Comparison of ENCODE assay signal across 1 cellular context in the genomic region with DNA sequence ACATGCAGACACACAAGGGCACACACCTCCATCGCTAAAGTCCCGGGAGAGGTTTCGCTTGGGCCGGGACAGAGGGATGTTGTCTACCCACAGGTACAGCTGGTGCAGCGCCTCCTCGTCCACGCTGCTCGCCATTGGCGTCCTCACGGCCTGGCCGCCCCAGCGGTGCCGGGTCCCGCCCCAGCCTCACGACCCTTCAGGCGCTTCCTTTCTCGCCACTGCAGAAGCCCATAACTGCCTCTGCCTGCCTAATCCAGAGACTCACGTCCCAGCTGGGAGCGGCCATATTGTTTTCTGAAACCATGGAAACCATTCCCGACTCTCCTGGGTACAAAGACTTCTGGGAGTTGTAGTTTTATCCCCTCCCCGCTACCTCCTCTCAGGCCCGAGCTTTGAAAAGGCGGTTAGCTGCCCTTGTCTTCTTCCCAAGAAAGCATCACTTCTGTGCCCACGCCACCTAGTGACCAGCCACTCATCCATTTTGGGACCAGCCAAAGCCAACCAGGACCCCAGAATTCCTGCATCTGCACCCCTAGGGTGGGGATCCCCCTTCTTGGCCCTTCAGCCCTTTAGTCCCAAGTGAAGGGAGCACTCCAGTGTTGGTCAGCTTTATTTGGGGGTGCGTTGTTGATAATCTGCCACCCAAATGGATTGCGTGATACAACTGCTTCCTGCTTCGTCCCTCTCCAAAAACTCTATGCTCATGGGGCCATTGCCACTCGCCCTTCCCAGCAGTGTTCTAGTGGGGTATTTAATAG.
TF ChIP-seq lines count a peak whose summit lies in the region.

A gene with protein sequence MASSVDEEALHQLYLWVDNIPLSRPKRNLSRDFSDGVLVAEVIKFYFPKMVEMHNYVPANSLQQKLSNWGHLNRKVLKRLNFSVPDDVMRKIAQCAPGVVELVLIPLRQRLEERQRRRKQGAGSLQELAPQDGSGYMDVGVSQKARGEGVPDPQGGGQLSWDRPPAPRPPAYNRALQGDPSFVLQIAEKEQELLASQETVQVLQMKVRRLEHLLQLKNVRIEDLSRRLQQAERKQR (minus strand): TSS at position 296 of the 758 bp plus-strand sequence. CDS start 161 bp downstream, at position 135.

TF ChIP-seq in HepG2, 621 proteins besides CTCF, POLR2A, EP300 and RAD21 (continued from another document and continues in another):
- TF ChIP-seq, protein P1, sequence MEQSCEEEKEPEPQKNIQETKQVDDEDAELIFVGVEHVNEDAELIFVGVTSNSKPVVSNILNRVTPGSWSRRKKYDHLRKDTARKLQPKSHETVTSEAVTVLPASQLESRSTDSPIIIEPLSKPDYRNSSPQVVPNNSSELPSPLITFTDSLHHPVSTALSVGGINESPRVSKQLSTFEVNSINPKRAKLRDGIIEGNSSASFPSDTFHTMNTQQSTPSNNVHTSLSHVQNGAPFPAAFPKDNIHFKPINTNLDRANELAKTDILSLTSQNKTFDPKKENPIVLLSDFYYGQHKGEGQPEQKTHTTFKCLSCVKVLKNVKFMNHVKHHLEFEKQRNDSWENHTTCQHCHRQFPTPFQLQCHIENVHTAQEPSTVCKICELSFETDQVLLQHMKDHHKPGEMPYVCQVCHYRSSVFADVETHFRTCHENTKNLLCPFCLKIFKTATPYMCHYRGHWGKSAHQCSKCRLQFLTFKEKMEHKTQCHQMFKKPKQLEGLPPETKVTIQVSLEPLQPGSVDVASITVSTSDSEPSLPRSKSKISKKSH (CRISPR knock-in tag; IDR thresholded peaks at IDR 0.05; ENCODE audit: borderline replicate concordance) = peak; percentile 45; the same call in 1 of the 2 replicates
- TF ChIP-seq ARNTL (CRISPR knock-in tag; IDR thresholded peaks at IDR 0.05) = no peak
- TF ChIP-seq KLF6 (CRISPR knock-in tag; IDR thresholded peaks at IDR 0.05) = peak; percentile 40; the same call in 1 of the 2 replicates
- TF ChIP-seq, protein P2, sequence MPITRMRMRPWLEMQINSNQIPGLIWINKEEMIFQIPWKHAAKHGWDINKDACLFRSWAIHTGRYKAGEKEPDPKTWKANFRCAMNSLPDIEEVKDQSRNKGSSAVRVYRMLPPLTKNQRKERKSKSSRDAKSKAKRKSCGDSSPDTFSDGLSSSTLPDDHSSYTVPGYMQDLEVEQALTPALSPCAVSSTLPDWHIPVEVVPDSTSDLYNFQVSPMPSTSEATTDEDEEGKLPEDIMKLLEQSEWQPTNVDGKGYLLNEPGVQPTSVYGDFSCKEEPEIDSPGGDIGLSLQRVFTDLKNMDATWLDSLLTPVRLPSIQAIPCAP (CRISPR knock-in tag; IDR thresholded peaks at IDR 0.05; ENCODE audit: low read depth) = 0 out of 2 replicates have a peak, but pooled peaks have one; percentile 57
- TF ChIP-seq FOXC1 (CRISPR knock-in tag; IDR thresholded peaks at IDR 0.05; ENCODE audit: borderline replicate concordance) = peak; percentile 61; the same call in 1 of the 2 replicates
- TF ChIP-seq ZNF672 (CRISPR knock-in tag; IDR thresholded peaks at IDR 0.05) = no peak
- TF ChIP-seq ZNF749 (CRISPR knock-in tag; IDR thresholded peaks at IDR 0.05; ENCODE audit: borderline replicate concordance) = no peak
- TF ChIP-seq GATAD1 (CRISPR knock-in tag; IDR thresholded peaks at IDR 0.05) = peak; percentile 78
- no peak for TF ChIP-seq CC2D1A (CRISPR knock-in tag; IDR thresholded peaks at IDR 0.05)
- TF ChIP-seq, protein P3, sequence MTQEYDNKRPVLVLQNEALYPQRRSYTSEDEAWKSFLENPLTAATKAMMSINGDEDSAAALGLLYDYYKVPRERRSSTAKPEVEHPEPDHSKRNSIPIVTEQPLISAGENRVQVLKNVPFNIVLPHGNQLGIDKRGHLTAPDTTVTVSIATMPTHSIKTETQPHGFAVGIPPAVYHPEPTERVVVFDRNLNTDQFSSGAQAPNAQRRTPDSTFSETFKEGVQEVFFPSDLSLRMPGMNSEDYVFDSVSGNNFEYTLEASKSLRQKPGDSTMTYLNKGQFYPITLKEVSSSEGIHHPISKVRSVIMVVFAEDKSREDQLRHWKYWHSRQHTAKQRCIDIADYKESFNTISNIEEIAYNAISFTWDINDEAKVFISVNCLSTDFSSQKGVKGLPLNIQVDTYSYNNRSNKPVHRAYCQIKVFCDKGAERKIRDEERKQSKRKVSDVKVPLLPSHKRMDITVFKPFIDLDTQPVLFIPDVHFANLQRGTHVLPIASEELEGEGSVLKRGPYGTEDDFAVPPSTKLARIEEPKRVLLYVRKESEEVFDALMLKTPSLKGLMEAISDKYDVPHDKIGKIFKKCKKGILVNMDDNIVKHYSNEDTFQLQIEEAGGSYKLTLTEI (CRISPR knock-in tag; conservative IDR thresholded peaks at IDR 0.05) = no peak
- TF ChIP-seq, protein P4, sequence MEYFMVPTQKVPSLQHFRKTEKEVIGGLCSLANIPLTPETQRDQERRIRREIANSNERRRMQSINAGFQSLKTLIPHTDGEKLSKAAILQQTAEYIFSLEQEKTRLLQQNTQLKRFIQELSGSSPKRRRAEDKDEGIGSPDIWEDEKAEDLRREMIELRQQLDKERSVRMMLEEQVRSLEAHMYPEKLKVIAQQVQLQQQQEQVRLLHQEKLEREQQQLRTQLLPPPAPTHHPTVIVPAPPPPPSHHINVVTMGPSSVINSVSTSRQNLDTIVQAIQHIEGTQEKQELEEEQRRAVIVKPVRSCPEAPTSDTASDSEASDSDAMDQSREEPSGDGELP (IDR thresholded peaks at IDR 0.05; ENCODE audit: borderline replicate concordance, low read depth) = peak; percentile 97
- TF ChIP-seq HNRNPL (IDR thresholded peaks at IDR 0.05; ENCODE audit: low read depth, low read length) = no peak
- no peak; the same call in 1 of the 2 replicates for TF ChIP-seq ZNF598 (CRISPR knock-in tag; IDR thresholded peaks at IDR 0.05; ENCODE audit: borderline replicate concordance)
- no peak for TF ChIP-seq ELF3 (CRISPR knock-in tag; IDR thresholded peaks at IDR 0.05)
- TF ChIP-seq MIER2 (CRISPR knock-in tag; IDR thresholded peaks at IDR 0.05) = 0 out of 2 replicates have a peak, but pooled peaks have one; percentile 28
- TF ChIP-seq SP5 (CRISPR knock-in tag; IDR thresholded peaks at IDR 0.05; ENCODE audit: borderline replicate concordance, low read depth) = peak; percentile 10; the same call in 1 of the 2 replicates
- TF ChIP-seq, protein P5, sequence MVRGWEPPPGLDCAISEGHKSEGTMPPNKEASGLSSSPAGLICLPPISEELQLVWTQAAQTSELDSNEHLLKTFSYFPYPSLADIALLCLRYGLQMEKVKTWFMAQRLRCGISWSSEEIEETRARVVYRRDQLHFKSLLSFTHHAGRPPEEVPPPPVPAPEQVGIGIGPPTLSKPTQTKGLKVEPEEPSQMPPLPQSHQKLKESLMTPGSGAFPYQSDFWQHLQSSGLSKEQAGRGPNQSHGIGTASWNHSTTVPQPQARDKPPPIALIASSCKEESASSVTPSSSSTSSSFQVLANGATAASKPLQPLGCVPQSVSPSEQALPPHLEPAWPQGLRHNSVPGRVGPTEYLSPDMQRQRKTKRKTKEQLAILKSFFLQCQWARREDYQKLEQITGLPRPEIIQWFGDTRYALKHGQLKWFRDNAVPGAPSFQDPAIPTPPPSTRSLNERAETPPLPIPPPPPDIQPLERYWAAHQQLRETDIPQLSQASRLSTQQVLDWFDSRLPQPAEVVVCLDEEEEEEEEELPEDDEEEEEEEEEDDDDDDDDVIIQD (CRISPR knock-in tag; IDR thresholded peaks at IDR 0.05; ENCODE audit: low read depth) = no peak
- TF ChIP-seq, protein P6, sequence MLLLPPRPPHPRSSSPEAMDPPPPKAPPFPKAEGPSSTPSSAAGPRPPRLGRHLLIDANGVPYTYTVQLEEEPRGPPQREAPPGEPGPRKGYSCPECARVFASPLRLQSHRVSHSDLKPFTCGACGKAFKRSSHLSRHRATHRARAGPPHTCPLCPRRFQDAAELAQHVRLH (CRISPR knock-in tag; IDR thresholded peaks at IDR 0.05; ENCODE audit: borderline replicate concordance, low read depth) = peak; percentile 71; the same call in 1 of the 2 replicates
- TF ChIP-seq ZKSCAN5 (CRISPR knock-in tag; IDR thresholded peaks at IDR 0.05) = no peak
- peak; percentile 66; the same call in 1 of the 2 replicates for TF ChIP-seq NFKBIZ (CRISPR knock-in tag; IDR thresholded peaks at IDR 0.05)
- TF ChIP-seq ISX (CRISPR knock-in tag; conservative IDR thresholded peaks at IDR 0.05) = no peak
- TF ChIP-seq SALL1 (CRISPR knock-in tag; IDR thresholded peaks at IDR 0.05) = 0 out of 2 replicates have a peak, but pooled peaks have one; percentile 32
- TF ChIP-seq, protein P7, sequence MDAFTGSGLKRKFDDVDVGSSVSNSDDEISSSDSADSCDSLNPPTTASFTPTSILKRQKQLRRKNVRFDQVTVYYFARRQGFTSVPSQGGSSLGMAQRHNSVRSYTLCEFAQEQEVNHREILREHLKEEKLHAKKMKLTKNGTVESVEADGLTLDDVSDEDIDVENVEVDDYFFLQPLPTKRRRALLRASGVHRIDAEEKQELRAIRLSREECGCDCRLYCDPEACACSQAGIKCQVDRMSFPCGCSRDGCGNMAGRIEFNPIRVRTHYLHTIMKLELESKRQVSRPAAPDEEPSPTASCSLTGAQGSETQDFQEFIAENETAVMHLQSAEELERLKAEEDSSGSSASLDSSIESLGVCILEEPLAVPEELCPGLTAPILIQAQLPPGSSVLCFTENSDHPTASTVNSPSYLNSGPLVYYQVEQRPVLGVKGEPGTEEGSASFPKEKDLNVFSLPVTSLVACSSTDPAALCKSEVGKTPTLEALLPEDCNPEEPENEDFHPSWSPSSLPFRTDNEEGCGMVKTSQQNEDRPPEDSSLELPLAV (CRISPR knock-in tag; conservative IDR thresholded peaks at IDR 0.05; ENCODE audit: low read depth) = no peak
- peak; percentile 54 for TF ChIP-seq POGZ (CRISPR knock-in tag; IDR thresholded peaks at IDR 0.05)
- TF ChIP-seq SIX1 (CRISPR knock-in tag; IDR thresholded peaks at IDR 0.05; ENCODE audit: borderline replicate concordance) = no peak
- no peak for TF ChIP-seq ZNF224 (CRISPR knock-in tag; IDR thresholded peaks at IDR 0.05)
- TF ChIP-seq, protein P8, sequence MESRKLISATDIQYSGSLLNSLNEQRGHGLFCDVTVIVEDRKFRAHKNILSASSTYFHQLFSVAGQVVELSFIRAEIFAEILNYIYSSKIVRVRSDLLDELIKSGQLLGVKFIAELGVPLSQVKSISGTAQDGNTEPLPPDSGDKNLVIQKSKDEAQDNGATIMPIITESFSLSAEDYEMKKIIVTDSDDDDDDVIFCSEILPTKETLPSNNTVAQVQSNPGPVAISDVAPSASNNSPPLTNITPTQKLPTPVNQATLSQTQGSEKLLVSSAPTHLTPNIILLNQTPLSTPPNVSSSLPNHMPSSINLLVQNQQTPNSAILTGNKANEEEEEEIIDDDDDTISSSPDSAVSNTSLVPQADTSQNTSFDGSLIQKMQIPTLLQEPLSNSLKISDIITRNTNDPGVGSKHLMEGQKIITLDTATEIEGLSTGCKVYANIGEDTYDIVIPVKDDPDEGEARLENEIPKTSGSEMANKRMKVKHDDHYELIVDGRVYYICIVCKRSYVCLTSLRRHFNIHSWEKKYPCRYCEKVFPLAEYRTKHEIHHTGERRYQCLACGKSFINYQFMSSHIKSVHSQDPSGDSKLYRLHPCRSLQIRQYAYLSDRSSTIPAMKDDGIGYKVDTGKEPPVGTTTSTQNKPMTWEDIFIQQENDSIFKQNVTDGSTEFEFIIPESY (CRISPR knock-in tag; IDR thresholded peaks at IDR 0.05) = peak; percentile 52; the same call in 1 of the 2 replicates
- TF ChIP-seq, protein P9, sequence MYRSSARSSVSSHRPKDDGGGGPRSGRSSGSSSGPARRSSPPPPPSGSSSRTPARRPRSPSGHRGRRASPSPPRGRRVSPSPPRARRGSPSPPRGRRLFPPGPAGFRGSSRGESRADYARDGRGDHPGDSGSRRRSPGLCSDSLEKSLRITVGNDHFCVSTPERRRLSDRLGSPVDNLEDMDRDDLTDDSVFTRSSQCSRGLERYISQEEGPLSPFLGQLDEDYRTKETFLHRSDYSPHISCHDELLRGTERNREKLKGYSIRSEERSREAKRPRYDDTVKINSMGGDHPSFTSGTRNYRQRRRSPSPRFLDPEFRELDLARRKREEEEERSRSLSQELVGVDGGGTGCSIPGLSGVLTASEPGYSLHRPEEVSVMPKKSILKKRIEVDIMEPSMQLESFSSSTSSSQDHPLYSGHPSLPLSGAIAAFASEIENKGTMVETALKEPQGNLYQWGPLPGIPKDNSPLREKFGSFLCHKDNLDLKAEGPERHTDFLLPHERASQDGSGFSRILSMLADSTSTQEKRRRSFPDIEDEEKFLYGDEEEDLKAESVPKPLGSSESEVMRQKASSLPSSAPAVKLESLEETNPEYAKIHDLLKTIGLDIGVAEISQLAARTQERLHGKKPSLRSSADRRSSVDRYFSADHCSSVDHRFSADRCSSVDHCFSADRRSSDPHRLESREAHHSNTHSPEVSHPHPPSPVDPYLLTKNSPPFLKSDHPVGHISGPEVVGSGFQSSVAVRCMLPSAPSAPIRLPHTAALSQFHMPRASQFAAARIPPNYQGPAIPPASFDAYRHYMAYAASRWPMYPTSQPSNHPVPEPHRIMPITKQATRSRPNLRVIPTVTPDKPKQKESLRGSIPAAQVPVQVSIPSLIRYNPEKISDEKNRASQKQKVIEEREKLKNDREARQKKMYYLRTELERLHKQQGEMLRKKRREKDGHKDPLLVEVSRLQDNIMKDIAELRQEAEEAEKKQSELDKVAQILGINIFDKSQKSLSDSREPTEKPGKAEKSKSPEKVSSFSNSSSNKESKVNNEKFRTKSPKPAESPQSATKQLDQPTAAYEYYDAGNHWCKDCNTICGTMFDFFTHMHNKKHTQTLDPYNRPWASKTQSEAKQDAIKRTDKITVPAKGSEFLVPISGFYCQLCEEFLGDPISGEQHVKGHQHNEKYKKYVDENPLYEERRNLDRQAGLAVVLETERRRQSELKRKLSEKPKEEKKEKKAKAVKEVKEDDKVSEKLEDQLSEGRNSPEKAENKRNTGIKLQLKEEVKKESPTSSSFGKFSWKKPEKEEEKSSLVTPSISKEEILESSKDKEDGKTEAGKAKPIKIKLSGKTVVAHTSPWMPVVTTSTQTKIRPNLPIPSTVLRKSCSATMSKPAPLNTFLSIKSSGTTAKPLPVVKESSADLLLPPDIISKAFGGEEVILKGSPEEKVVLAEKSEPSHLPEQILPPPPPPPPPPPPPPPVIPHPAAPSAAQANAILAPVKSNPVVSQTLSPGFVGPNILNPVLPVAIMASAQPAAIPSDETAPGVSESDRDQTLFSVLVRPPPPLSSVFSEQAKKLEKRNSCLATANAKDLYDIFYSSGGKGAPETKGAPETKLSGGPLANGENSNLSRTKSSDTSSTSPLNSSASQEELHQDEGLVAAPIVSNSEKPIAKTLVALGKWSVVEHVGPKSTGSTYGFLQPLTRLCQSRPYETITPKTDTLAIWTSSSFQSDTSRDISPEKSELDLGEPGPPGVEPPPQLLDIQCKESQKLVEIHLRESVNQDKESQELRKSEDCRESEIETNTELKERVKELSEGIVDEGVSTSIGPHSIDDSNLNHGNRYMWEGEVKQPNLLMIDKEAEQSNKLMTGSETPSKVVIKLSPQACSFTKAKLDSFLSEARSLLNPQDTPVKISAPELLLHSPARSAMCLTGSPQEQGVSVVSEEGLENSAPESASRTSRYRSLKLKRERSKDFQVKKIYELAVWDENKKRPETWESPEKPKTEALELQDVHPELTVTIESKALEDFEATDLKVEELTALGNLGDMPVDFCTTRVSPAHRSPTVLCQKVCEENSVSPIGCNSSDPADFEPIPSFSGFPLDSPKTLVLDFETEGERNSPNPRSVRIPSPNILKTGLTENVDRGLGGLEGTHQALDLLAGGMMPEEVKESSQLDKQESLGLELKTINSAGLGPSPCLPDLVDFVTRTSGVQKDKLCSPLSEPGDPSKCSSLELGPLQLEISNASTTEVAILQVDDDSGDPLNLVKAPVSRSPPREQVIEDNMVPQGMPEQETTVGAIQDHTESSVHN (CRISPR knock-in tag; IDR thresholded peaks at IDR 0.05) = peak; percentile 71; the same call in 1 of the 2 replicates
- no peak for TF ChIP-seq ELF1 (CRISPR knock-in tag; IDR thresholded peaks at IDR 0.05)
